In genomic region chr7:17946591-17946990, GRCh38 we compare ENCODE assay signal across 10 cellular contexts. TPM values are rescaled to one million over a fixed set of nuclear protein-coding genes. Genes with fewer than 3 reads are reported as not detected.
DNase-seq lines count a peak whose midpoint lies in the region; ATAC-seq and TF ChIP-seq lines count a peak whose summit lies in the region.
"Had no signal": no experiment of that assay in that cellular context is flagged by ENCODE, and none has a peak within 500 bp of the region (broad histone marks: within the 10 kb centered on the region; RNA-seq: fewer than 3 reads in every experiment).

No MANE protein-coding gene starts in this region.

- H3K27ac Mint-ChIP-seq in CD8-positive, alpha-beta T cell = no peak overlapping the region
- H3K27ac Mint-ChIP-seq in activated CD8-positive, alpha-beta T cell treated with anti-CD3 and anti-CD28 coated beads, Interleukin-2, amount 10 ng/mL, durations not matched to agents 7 days and 5 days = peak overlapping the region; percentile 33
- no peak overlapping the region for H3K27ac Mint-ChIP-seq in natural killer cell treated with Interleukin-12 subunit alpha and Interleukin-12 subunit beta and Interleukin-15 and Interleukin-18, amount 100 ng/mL, for 72 hours

- CTCF ChIA-PET in CD8-positive, alpha-beta T cell (lab: Charles Lee) = no interaction called here
- CTCF ChIA-PET in activated CD8-positive, alpha-beta T cell treated with anti-CD3 and anti-CD28 coated beads, Interleukin-2, amount 10 ng/mL, durations not matched to agents 7 days and 5 days (lab: Charles Lee) = interaction anchor here (1.4 kb wide), 1 partner anchor 9 kb away, joined by 3 read pairs; no protein-coding TSS in a partner anchor

- no peak overlapping the region for H3K4me2 ChIP-seq in hepatocyte

- no peak for ATAC-seq in CD8-positive, alpha-beta T cell
- ATAC-seq in GM19395 (IDR thresholded peaks at IDR 0.05; ENCODE audit: unreplicated experiment) (peak; percentile 88), HG03108 (IDR thresholded peaks at IDR 0.05; ENCODE audit: unreplicated experiment) (peak; percentile 75), left cardiac atrium (no peak)
- ATAC-seq in activated CD8-positive, alpha-beta T cell treated with anti-CD3 and anti-CD28 coated beads, Interleukin-2, amount 10 ng/mL, durations not matched to agents 7 days and 5 days = peak; percentile 64
- no peak for ATAC-seq in natural killer cell treated with Interleukin-12 subunit alpha and Interleukin-12 subunit beta and Interleukin-15 and Interleukin-18, amount 100 ng/mL, for 72 hours

- no peaks in the 10 kb centered on the region for H3K4me1 ChIP-seq in CD8-positive, alpha-beta T cell (ENCODE audit: insufficient read depth, low read length)
- no peaks in the 10 kb centered on the region for H3K4me1 ChIP-seq in hepatocyte (ENCODE audit: insufficient read depth)

- H3K4me1 Mint-ChIP-seq in CD8-positive, alpha-beta T cell (ENCODE audit: low read depth) = peaks cover 21% of the 10 kb centered on the region
- H3K4me1 Mint-ChIP-seq in activated CD8-positive, alpha-beta T cell treated with anti-CD3 and anti-CD28 coated beads, Interleukin-2, amount 10 ng/mL, durations not matched to agents 7 days and 5 days (ENCODE audit: low read depth) = peaks cover 23% of the 10 kb centered on the region
- H3K4me1 Mint-ChIP-seq in natural killer cell treated with Interleukin-12 subunit alpha and Interleukin-12 subunit beta and Interleukin-15 and Interleukin-18, amount 100 ng/mL, for 72 hours (ENCODE audit: low read depth in 2 of 2) = peaks cover 0 to 3% of the 10 kb centered on the region in 2 donors

- no peaks in the 10 kb centered on the region for H3K27me3 ChIP-seq in CD8-positive, alpha-beta T cell (ENCODE audit: insufficient read depth, low read length)
- no peaks in the 10 kb centered on the region for H3K27me3 ChIP-seq in hepatocyte

- TF ChIP-seq CTCF in CD8-positive, alpha-beta T cell (IDR thresholded peaks at IDR 0.05) = no peak
- no peak for TF ChIP-seq CTCF in hepatocyte (IDR thresholded peaks at IDR 0.05; ENCODE audit: poor library complexity)

- intact Hi-C loops in CD8-positive, alpha-beta T cell (cut with DNase I, micrococcal nuclease) = no loop called here
- intact Hi-C loops in left cardiac atrium (cut with DNase I) = no loop called here

- H3K36me3 ChIP-seq in CD8-positive, alpha-beta T cell (ENCODE audit: insufficient read depth, low read length) = no peaks in the 10 kb centered on the region
- no peaks in the 10 kb centered on the region for H3K36me3 ChIP-seq in hepatocyte (replicated peaks; ENCODE audit: insufficient read depth, low read depth)

- H3K4me3 ChIP-seq in CD8-positive, alpha-beta T cell (ENCODE audit: low read depth, low read length) = no peak overlapping the region
- no peak overlapping the region for H3K4me3 ChIP-seq in hepatocyte

- H3K27ac ChIP-seq in CD8-positive, alpha-beta T cell (ENCODE audit: low read depth, low read length) = no peak overlapping the region
- H3K27ac ChIP-seq in hepatocyte = no peak overlapping the region

- POLR2A ChIA-PET in CD8-positive, alpha-beta T cell (lab: Charles Lee) = no interaction called here
- POLR2A ChIA-PET in activated CD8-positive, alpha-beta T cell treated with anti-CD3 and anti-CD28 coated beads, Interleukin-2, amount 10 ng/mL, durations not matched to agents 7 days and 5 days (lab: Charles Lee) = no interaction called here

- no peaks in the 10 kb centered on the region for H4K20me1 ChIP-seq in hepatocyte (ENCODE audit: insufficient read depth, poor library complexity, severe bottlenecking)

- H3K36me3 Mint-ChIP-seq in CD8-positive, alpha-beta T cell = no peaks in the 10 kb centered on the region
- H3K36me3 Mint-ChIP-seq in activated CD8-positive, alpha-beta T cell treated with anti-CD3 and anti-CD28 coated beads, Interleukin-2, amount 10 ng/mL, durations not matched to agents 7 days and 5 days (ENCODE audit: low read depth) = peaks cover 4% of the 10 kb centered on the region
- no peaks in the 10 kb centered on the region for H3K36me3 Mint-ChIP-seq in natural killer cell treated with Interleukin-12 subunit alpha and Interleukin-12 subunit beta and Interleukin-15 and Interleukin-18, amount 100 ng/mL, for 72 hours

- peaks cover 2% of the 10 kb centered on the region for H3K79me2 ChIP-seq in hepatocyte

- no peaks in the 10 kb centered on the region for H3K9me3 ChIP-seq in CD8-positive, alpha-beta T cell (ENCODE audit: low read length)
- no peaks in the 10 kb centered on the region for H3K9me3 ChIP-seq in hepatocyte (ENCODE audit: low read depth)

- H3K9me2 ChIP-seq in hepatocyte (replicated peaks; ENCODE audit: insufficient read depth) = no peaks in the 10 kb centered on the region

- H3K9me3 Mint-ChIP-seq in CD8-positive, alpha-beta T cell = no peaks in the 10 kb centered on the region
- H3K9me3 Mint-ChIP-seq in activated CD8-positive, alpha-beta T cell treated with anti-CD3 and anti-CD28 coated beads, Interleukin-2, amount 10 ng/mL, durations not matched to agents 7 days and 5 days (ENCODE audit: insufficient read depth) = no peaks in the 10 kb centered on the region
- no peaks in the 10 kb centered on the region for H3K9me3 Mint-ChIP-seq in natural killer cell treated with Interleukin-12 subunit alpha and Interleukin-12 subunit beta and Interleukin-15 and Interleukin-18, amount 100 ng/mL, for 72 hours

- peak overlapping the region; percentile 68 for H3K4me3 Mint-ChIP-seq in CD8-positive, alpha-beta T cell
- H3K4me3 Mint-ChIP-seq in activated CD8-positive, alpha-beta T cell treated with anti-CD3 and anti-CD28 coated beads, Interleukin-2, amount 10 ng/mL, durations not matched to agents 7 days and 5 days = peak overlapping the region; percentile 48
- no peak overlapping the region for H3K4me3 Mint-ChIP-seq in natural killer cell treated with Interleukin-12 subunit alpha and Interleukin-12 subunit beta and Interleukin-15 and Interleukin-18, amount 100 ng/mL, for 72 hours

- WGBS in hepatocyte (ENCODE audit: low lambda C conversion rate, missing lambda C conversion rate) = 83% methylated on average over 1 of the region's 1 CpG

- peaks cover 3% of the 10 kb centered on the region for H3K27me3 Mint-ChIP-seq in CD8-positive, alpha-beta T cell (ENCODE audit: low read depth)
- H3K27me3 Mint-ChIP-seq in activated CD8-positive, alpha-beta T cell treated with anti-CD3 and anti-CD28 coated beads, Interleukin-2, amount 10 ng/mL, durations not matched to agents 7 days and 5 days (ENCODE audit: low read depth) = no peaks in the 10 kb centered on the region
- H3K27me3 Mint-ChIP-seq in natural killer cell treated with Interleukin-12 subunit alpha and Interleukin-12 subunit beta and Interleukin-15 and Interleukin-18, amount 100 ng/mL, for 72 hours = peaks cover 4 to 7% of the 10 kb centered on the region in 2 donors

- H2AFZ ChIP-seq in hepatocyte = no peak overlapping the region

- no peak for DNase-seq in CD8-positive, alpha-beta T cell
- no peak for DNase-seq in activated CD8-positive, alpha-beta T cell treated with anti-CD3 and anti-CD28 coated beads, Interleukin-2, amount 10 ng/mL, durations not matched to agents 7 days and 5 days
- DNase-seq in natural killer cell treated with Interleukin-12 subunit alpha and Interleukin-12 subunit beta and Interleukin-15 and Interleukin-18, amount 100 ng/mL, for 72 hours (ENCODE audit: low spot score) = no peak
- DNase-seq in Ammon's horn (ENCODE audit: low spot score) (no peak), hepatocyte (ENCODE audit: low spot score) (no peak), left cardiac atrium (no peak)
- DNase-seq: amniotic stem cell, Calu3 had no signal

RNA-seq across cellular contexts. Expression of gene SNX13, which starts 6.3 kb away (rescaled TPM):
- 10 to 100 TPM; 22.0 to 23.9 TPM for total RNA-seq in CD8-positive, alpha-beta T cell
- total RNA-seq in activated CD8-positive, alpha-beta T cell treated with anti-CD3 and anti-CD28 coated beads, Interleukin-2, amount 10 ng/mL, durations not matched to agents 7 days and 5 days = 10 to 100 TPM; 24.2 to 24.5 TPM
- total RNA-seq in natural killer cell treated with Interleukin-12 subunit alpha and Interleukin-12 subunit beta and Interleukin-15 and Interleukin-18, amount 100 ng/mL, for 72 hours = 10 to 100 TPM; 32.2 to 34.2 TPM
- 57.6 and 64.6 TPM in 2 replicates for total RNA-seq in hepatocyte
- 17.2 and 17.4 TPM in 2 replicates for polyA plus RNA-seq in hepatocyte
- 10 to 100 TPM; 38.0 to 46.4 TPM for total RNA-seq in left cardiac atrium

Comparison
In these comparisons a context has a peak if more than half of its experiments do, and no peak if none do; other contexts are left out.
1. ATAC-seq: peak in GM19395 (single experiment), HG03108 (single experiment) and activated CD8-positive, alpha-beta T cell treated with anti-CD3 and anti-CD28 coated beads, Interleukin-2, amount 10 ng/mL, durations not matched to agents 7 days and 5 days (single experiment); none in CD8-positive, alpha-beta T cell (single experiment), natural killer cell treated with Interleukin-12 subunit alpha and Interleukin-12 subunit beta and Interleukin-15 and Interleukin-18, amount 100 ng/mL, for 72 hours (0 of 2) and left cardiac atrium (0 of 2).